In the genomic region with DNA sequence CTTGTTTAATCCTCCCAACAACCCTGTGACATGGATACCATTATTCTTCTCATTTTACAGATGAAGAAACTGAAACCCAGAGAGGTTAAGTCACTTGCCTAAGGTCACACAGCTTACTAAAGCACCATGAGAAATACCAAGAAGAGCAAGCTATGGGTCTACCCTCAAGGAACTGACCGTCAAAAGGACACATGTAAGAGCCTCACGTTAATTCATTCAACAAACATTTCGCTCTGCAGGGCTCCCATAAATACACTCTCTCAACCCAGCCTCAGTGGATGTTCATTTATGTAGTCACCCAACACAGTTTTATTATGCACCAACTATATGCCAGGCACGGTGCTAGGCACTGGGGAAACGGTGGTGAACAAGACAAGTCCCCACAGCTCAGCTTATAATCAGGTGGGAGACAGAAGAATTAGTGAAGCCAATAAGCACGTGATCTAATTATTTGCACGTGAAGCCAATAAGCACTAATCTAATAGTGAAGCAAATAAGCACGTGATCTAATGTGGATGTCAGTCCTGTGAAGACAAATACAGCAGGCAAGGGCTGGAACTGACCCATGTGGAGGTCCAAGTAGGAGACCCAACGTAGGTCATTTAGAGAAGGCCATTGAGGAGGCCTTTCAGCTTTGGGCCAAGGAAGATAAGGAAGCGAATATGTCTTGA, we compare ENCODE assay signal across 2 cellular contexts.
A peak's percentile ranks its signal among the peaks of the same experiment; 100 is the strongest.
TF ChIP-seq lines count a peak whose summit lies in the region.

No MANE protein-coding gene starts in this region.

TF ChIP-seq in HepG2, 621 proteins besides CTCF, POLR2A, EP300 and RAD21 (continues in another document):
- TF ChIP-seq ISX (CRISPR knock-in tag; conservative IDR thresholded peaks at IDR 0.05) (no peak), THAP11 (CRISPR knock-in tag; IDR thresholded peaks at IDR 0.05) (no peak), KLF16 (CRISPR knock-in tag; IDR thresholded peaks at IDR 0.05) (no peak), ZFAT (CRISPR knock-in tag; conservative IDR thresholded peaks at IDR 0.05) (no peak), USF2 (IDR thresholded peaks at IDR 0.05; ENCODE audit: low read depth, low read length) (peak; percentile 53), USF2 (CRISPR knock-in tag; IDR thresholded peaks at IDR 0.05; ENCODE audit: borderline replicate concordance) (no peak), PPARG (CRISPR knock-in tag; conservative IDR thresholded peaks at IDR 0.05) (no peak), ESRRA (CRISPR knock-in tag; IDR thresholded peaks at IDR 0.05; ENCODE audit: low read depth) (no peak), PHF21A (CRISPR knock-in tag; IDR thresholded peaks at IDR 0.05) (no peak), GFI1 (CRISPR knock-in tag; IDR thresholded peaks at IDR 0.05; ENCODE audit: borderline replicate concordance) (no peak), SATB2 (CRISPR knock-in tag; IDR thresholded peaks at IDR 0.05) (no peak), TSC22D2 (CRISPR knock-in tag; IDR thresholded peaks at IDR 0.05; ENCODE audit: borderline replicate concordance) (no peak), ARNT (IDR thresholded peaks at IDR 0.05) (no peak), ZNF768 (CRISPR knock-in tag; IDR thresholded peaks at IDR 0.05) (peak; percentile 39; the same call in 1 of the 2 replicates), HNF4G (IDR thresholded peaks at IDR 0.05; ENCODE audit: borderline replicate concordance, low read depth, low read length) (no peak), HNF4G (CRISPR knock-in tag; IDR thresholded peaks at IDR 0.05; ENCODE audit: borderline replicate concordance, low read depth) (no peak), NFE2 (CRISPR knock-in tag; IDR thresholded peaks at IDR 0.05) (no peak)
- TF ChIP-seq, protein P1, sequence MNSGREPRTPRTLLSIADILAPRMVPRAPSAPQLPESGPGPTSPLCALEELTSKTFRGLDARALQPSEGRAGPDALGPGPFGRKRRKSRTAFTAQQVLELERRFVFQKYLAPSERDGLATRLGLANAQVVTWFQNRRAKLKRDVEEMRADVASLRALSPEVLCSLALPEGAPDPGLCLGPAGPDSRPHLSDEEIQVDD (CRISPR knock-in tag; IDR thresholded peaks at IDR 0.05; ENCODE audit: borderline replicate concordance) = no peak
- TF ChIP-seq, protein P2, sequence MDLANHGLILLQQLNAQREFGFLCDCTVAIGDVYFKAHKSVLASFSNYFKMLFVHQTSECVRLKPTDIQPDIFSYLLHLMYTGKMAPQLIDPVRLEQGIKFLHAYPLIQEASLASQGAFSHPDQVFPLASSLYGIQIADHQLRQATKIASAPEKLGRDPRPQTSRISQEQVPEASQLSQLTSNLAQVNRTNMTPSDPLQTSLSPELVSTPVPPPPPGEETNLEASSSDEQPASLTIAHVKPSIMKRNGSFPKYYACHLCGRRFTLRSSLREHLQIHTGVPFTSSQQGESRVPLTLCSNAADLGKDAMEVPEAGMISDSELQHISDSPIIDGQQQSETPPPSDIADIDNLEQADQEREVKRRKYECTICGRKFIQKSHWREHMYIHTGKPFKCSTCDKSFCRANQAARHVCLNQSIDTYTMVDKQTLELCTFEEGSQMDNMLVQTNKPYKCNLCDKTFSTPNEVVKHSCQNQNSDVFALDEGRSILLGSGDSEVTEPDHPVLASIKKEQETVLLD (CRISPR knock-in tag; IDR thresholded peaks at IDR 0.05; ENCODE audit: low read depth) = no peak
- TF ChIP-seq, protein P3, sequence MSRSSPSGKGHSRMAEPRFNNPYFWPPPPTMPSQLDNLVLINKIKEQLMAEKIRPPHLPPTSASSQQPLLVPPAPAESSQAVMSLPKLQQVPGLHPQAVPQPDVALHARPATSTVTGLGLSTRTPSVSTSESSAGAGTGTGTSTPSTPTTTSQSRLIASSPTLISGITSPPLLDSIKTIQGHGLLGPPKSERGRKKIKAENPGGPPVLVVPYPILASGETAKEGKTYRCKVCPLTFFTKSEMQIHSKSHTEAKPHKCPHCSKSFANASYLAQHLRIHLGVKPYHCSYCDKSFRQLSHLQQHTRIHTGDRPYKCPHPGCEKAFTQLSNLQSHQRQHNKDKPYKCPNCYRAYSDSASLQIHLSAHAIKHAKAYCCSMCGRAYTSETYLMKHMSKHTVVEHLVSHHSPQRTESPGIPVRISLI (CRISPR knock-in tag; IDR thresholded peaks at IDR 0.05; ENCODE audit: borderline replicate concordance) = no peak
- TF ChIP-seq, protein P4, sequence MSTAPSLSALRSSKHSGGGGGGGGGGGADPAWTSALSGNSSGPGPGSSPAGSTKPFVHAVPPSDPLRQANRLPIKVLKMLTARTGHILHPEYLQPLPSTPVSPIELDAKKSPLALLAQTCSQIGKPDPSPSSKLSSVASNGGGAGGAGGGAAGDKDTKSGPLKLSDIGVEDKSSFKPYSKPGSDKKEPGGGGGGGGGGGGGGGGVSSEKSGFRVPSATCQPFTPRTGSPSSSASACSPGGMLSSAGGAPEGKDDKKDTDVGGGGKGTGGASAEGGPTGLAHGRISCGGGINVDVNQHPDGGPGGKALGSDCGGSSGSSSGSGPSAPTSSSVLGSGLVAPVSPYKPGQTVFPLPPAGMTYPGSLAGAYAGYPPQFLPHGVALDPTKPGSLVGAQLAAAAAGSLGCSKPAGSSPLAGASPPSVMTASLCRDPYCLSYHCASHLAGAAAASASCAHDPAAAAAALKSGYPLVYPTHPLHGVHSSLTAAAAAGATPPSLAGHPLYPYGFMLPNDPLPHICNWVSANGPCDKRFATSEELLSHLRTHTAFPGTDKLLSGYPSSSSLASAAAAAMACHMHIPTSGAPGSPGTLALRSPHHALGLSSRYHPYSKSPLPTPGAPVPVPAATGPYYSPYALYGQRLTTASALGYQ (CRISPR knock-in tag; IDR thresholded peaks at IDR 0.05) = no peak
- TF ChIP-seq, protein P5, sequence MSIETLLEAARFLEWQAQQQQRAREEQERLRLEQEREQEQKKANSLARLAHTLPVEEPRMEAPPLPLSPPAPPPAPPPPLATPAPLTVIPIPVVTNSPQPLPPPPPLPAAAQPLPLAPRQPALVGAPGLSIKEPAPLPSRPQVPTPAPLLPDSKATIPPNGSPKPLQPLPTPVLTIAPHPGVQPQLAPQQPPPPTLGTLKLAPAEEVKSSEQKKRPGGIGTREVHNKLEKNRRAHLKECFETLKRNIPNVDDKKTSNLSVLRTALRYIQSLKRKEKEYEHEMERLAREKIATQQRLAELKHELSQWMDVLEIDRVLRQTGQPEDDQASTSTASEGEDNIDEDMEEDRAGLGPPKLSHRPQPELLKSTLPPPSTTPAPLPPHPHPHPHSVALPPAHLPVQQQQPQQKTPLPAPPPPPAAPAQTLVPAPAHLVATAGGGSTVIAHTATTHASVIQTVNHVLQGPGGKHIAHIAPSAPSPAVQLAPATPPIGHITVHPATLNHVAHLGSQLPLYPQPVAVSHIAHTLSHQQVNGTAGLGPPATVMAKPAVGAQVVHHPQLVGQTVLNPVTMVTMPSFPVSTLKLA (IDR thresholded peaks at IDR 0.05) = peak; percentile 69

TF ChIP-seq in K562, 482 proteins besides CTCF, POLR2A, EP300 and RAD21:
- TF ChIP-seq GATAD2B (IDR thresholded peaks at IDR 0.05; ENCODE audit: borderline replicate concordance) (no peak), BHLHE40 (IDR thresholded peaks at IDR 0.05; ENCODE audit: low read length) (0 out of 2 replicates have a peak, but pooled peaks have one; percentile 30), RBM25 (IDR thresholded peaks at IDR 0.05; ENCODE audit: low read depth, low read length, severe bottlenecking) (peak; percentile 92), BCOR (IDR thresholded peaks at IDR 0.05) (peak; percentile 37; the same call in 1 of the 2 replicates), USF2 (CRISPR knock-in tag; IDR thresholded peaks at IDR 0.05) (no peak), ZFP36 (IDR thresholded peaks at IDR 0.05; ENCODE audit: low read depth, low read length, partially characterized antibody) (peak; percentile 65), RAD51 (IDR thresholded peaks at IDR 0.05; ENCODE audit: borderline replicate concordance, low read depth) (peak; percentile 38; the same call in 1 of the 2 replicates)
- TF ChIP-seq, protein P6, sequence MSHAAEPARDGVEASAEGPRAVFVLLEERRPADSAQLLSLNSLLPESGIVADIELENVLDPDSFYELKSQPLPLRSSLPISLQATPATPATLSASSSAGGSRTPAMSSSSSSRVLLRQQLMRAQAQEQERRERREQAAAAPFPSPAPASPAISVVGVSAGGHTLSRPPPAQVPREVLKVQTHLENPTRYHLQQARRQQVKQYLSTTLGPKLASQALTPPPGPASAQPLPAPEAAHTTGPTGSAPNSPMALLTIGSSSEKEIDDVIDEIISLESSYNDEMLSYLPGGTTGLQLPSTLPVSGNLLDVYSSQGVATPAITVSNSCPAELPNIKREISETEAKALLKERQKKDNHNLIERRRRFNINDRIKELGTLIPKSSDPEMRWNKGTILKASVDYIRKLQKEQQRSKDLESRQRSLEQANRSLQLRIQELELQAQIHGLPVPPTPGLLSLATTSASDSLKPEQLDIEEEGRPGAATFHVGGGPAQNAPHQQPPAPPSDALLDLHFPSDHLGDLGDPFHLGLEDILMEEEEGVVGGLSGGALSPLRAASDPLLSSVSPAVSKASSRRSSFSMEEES (CRISPR knock-in tag; IDR thresholded peaks at IDR 0.05) = peak; percentile 90
